ENCODE assay signal across 14 cellular contexts in genomic region chr17:77380411-77381184, GRCh38.
DNase-seq lines count a peak whose midpoint lies in the region; ATAC-seq and TF ChIP-seq lines count a peak whose summit lies in the region.
"Had no signal": no experiment of that assay in that cellular context is flagged by ENCODE, and none has a peak within 500 bp of the region (broad histone marks: within the 10 kb centered on the region; RNA-seq: fewer than 3 reads in every experiment).

No MANE protein-coding gene starts in this region.

- peak overlapping the region; percentile 91 for H3K27ac Mint-ChIP-seq in nephron progenitor cell
- H3K27ac Mint-ChIP-seq in activated naive CD4-positive, alpha-beta T cell treated with anti-CD3 and anti-CD28 coated beads for 36 hours, result no peak overlapping the region

- ATAC-seq in Right ventricle myocardium inferior (no peak), GM19328 (IDR thresholded peaks at IDR 0.05; ENCODE audit: unreplicated experiment) (no peak), HG02840 (IDR thresholded peaks at IDR 0.05; ENCODE audit: low FRiP score, unreplicated experiment) (no peak)
- ATAC-seq: K562; left colon; stimulated activated naive B cell treated with anti-CD40 and anti-IgM and Interleukin-4, amounts not matched to agents 10 μg/mL and 1 μg/mL and 100 μg/mL, for 72 hours had no signal

- intact Hi-C loops in Right ventricle myocardium inferior (cut with DNase I) (no loop called here), dorsolateral prefrontal cortex (cut with DNase I) (no loop called here)
- intact Hi-C loops in activated naive CD4-positive, alpha-beta T cell treated with anti-CD3 and anti-CD28 coated beads for 36 hours (cut with micrococcal nuclease), result no loop called here

- peaks cover 3% of the 10 kb centered on the region for H3K27me3 Mint-ChIP-seq in nephron progenitor cell (ENCODE audit: low read depth, poor library complexity)
- no peaks in the 10 kb centered on the region for H3K27me3 Mint-ChIP-seq in activated naive CD4-positive, alpha-beta T cell treated with anti-CD3 and anti-CD28 coated beads for 36 hours (ENCODE audit: low read depth)
- H3K27me3 Mint-ChIP-seq: stimulated activated naive B cell treated with anti-CD40 and anti-IgM and Interleukin-4, amounts not matched to agents 10 μg/mL and 1 μg/mL and 100 μg/mL, for 72 hours had no signal

- TF ChIP-seq CTCF in right atrium auricular region (IDR thresholded peaks at IDR 0.05) (no peak), nephron progenitor cell (IDR thresholded peaks at IDR 0.05) (no peak), dorsolateral prefrontal cortex (IDR thresholded peaks at IDR 0.05 in 54 of 56, conservative IDR thresholded peaks at IDR 0.05 in 2 of 56; ENCODE audit: low read depth in 1 of 56, partially characterized antibody in 56 of 56) (no peak)

- no peaks in the 10 kb centered on the region for H3K9me3 Mint-ChIP-seq in nephron progenitor cell
- H3K9me3 Mint-ChIP-seq in activated naive CD4-positive, alpha-beta T cell treated with anti-CD3 and anti-CD28 coated beads for 36 hours, result no peaks in the 10 kb centered on the region
- H3K9me3 Mint-ChIP-seq: stimulated activated naive B cell treated with anti-CD40 and anti-IgM and Interleukin-4, amounts not matched to agents 10 μg/mL and 1 μg/mL and 100 μg/mL, for 72 hours had no signal

- peaks cover 0 to 100% of the 10 kb centered on the region in 2 donors for H3K4me1 ChIP-seq in right atrium auricular region

- no peaks in the 10 kb centered on the region for H3K36me3 Mint-ChIP-seq in nephron progenitor cell (ENCODE audit: low read depth)
- no peaks in the 10 kb centered on the region for H3K36me3 Mint-ChIP-seq in activated naive CD4-positive, alpha-beta T cell treated with anti-CD3 and anti-CD28 coated beads for 36 hours (ENCODE audit: low read depth)

- H3K36me3 ChIP-seq in right atrium auricular region, result no peaks in the 10 kb centered on the region

- peak overlapping the region; percentile 52 for H3K4me3 Mint-ChIP-seq in nephron progenitor cell
- H3K4me3 Mint-ChIP-seq in activated naive CD4-positive, alpha-beta T cell treated with anti-CD3 and anti-CD28 coated beads for 36 hours, result no peak overlapping the region
- H3K4me3 Mint-ChIP-seq: stimulated activated naive B cell treated with anti-CD40 and anti-IgM and Interleukin-4, amounts not matched to agents 10 μg/mL and 1 μg/mL and 100 μg/mL, for 72 hours had no signal

- no peaks in the 10 kb centered on the region for H3K9me3 ChIP-seq in right atrium auricular region

- CTCF ChIA-PET in activated naive CD4-positive, alpha-beta T cell treated with anti-CD3 and anti-CD28 coated beads for 36 hours (lab: Charles Lee), result no interaction called here

- peaks cover 97% of the 10 kb centered on the region for H3K4me1 Mint-ChIP-seq in nephron progenitor cell
- peaks cover 81% of the 10 kb centered on the region for H3K4me1 Mint-ChIP-seq in activated naive CD4-positive, alpha-beta T cell treated with anti-CD3 and anti-CD28 coated beads for 36 hours (ENCODE audit: low read depth)

- H3K4me3 ChIP-seq in right atrium auricular region (no peak overlapping the region), dorsolateral prefrontal cortex (no peak overlapping the region)
- H3K4me3 ChIP-seq: K562 had no signal

- H3K27me3 ChIP-seq in right atrium auricular region, result no peaks in the 10 kb centered on the region
- H3K27me3 ChIP-seq in dorsolateral prefrontal cortex, result no peaks in the 10 kb centered on the region

- DNase-seq in right atrium auricular region (ENCODE audit: low spot score) (no peak), Right ventricle myocardium inferior (ENCODE audit: missing footprints) (no peak), caudate nucleus (lab: John Stamatoyannopoulos, UW) (no peak), nephron progenitor cell (no peak), dorsolateral prefrontal cortex (no peak)
- DNase-seq in activated naive CD4-positive, alpha-beta T cell treated with anti-CD3 and anti-CD28 coated beads for 36 hours, result no peak
- DNase-seq: DMS53; left colon; NCI-H1417; stimulated activated naive B cell treated with anti-CD40 and anti-IgM and Interleukin-4, amounts not matched to agents 10 μg/mL and 1 μg/mL and 100 μg/mL, for 72 hours had no signal

- H3K27ac ChIP-seq in right atrium auricular region (peak overlapping the region; percentile 42 to 43), caudate nucleus (ENCODE audit: low read depth, low read length) (peak overlapping the region; percentile 48), dorsolateral prefrontal cortex (peak overlapping the region in 12 of 59 donors; percentile 9 to 79 (median 26))
- H3K27ac ChIP-seq: epithelial cell of prostate had no signal
